20 cellular contexts compared by ENCODE assay signal in the genomic region with DNA sequence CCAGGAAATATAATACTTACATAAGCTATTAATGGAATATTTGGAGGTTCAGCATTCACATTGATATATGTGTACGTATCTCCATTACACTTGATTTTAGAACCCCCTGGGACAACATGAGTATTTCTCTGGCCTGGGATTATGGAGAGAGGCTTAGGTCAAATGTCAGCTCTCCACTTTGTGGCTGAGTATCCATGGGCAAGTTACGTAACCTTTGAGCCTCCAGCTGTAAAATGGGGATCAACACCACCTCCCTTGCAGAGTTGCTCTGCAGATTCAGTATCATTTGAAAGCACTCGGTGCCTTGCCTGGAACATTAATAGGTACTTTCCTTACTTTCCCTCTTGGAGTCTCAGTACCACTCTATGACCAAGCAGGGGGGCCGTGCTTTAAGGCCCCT. TPM values are rescaled to one million over a fixed set of nuclear protein-coding genes. Genes with fewer than 3 reads are reported as not detected.
"Had no signal": no experiment of that assay in that cellular context is flagged by ENCODE, and none has a peak within 500 bp of the region (broad histone marks: within the 10 kb centered on the region; RNA-seq: fewer than 3 reads in every experiment).

No MANE protein-coding gene starts in this region.

- H3K27ac ChIP-seq: esophagus squamous epithelium, sigmoid colon, vagina had no signal

- H3K4me3 Mint-ChIP-seq: activated naive CD8-positive, alpha-beta T cell; T-helper 2 cell treated with Interferon-gamma antibody and Interleukin-4, amounts not matched to agents 5 μg/mL and 100 μg/mL, for 36 hours had no signal

- H3K36me3 ChIP-seq: esophagus squamous epithelium, sigmoid colon, vagina had no signal

- DNase-seq: activated CD4-positive, alpha-beta T cell treated with anti-CD3 and anti-CD28 coated beads, Interleukin-2, amount 50 U/mL, for 1 hour; activated CD8-positive, alpha-beta memory T cell treated with anti-CD3 and anti-CD28 coated beads for 24 hours; activated gamma-delta T cell treated with Interleukin-2 at 50 U/mL for 16 hours; amniotic stem cell; esophagus squamous epithelium; glutamatergic neuron; hypothalamus; kidney glomerular epithelial cell; left ventricle myocardium superior; sigmoid colon; stimulated activated CD4-positive, alpha-beta T cell treated with anti-CD3 and anti-CD28 coated beads, Interleukin-12 subunit alpha, Interleukin-12 subunit beta, amount 100 ng/mL, for 4 hours; stimulated activated CD4-positive, alpha-beta T cell treated with anti-CD3 and anti-CD28 coated beads, Interleukin-2, amount 100 ng/mL, for 24 hours had no signal

- H3K4me3 ChIP-seq: esophagus squamous epithelium, sigmoid colon, vagina had no signal

- H3K9me3 ChIP-seq: esophagus squamous epithelium, sigmoid colon, vagina had no signal

- H3K9me3 Mint-ChIP-seq: T-helper 2 cell treated with Interferon-gamma antibody and Interleukin-4, amounts not matched to agents 5 μg/mL and 100 μg/mL, for 36 hours had no signal

- H3K27me3 ChIP-seq: esophagus squamous epithelium, sigmoid colon, vagina had no signal

- H3K27ac Mint-ChIP-seq: activated naive CD8-positive, alpha-beta T cell; T-helper 2 cell treated with Interferon-gamma antibody and Interleukin-4, amounts not matched to agents 5 μg/mL and 100 μg/mL, for 36 hours had no signal

RNA-seq across cellular contexts. Expression of gene C22orf31, which starts 33.2 kb away (rescaled TPM):
- total RNA-seq: cardiac septum, endothelial cell of umbilical vein, left ventricle myocardium superior, mesenteric fat pad, osteocyte, sigmoid colon, vagina had no signal
- polyA plus RNA-seq: endothelial cell of umbilical vein, neural cell had no signal
